In genomic region chr16:29862884-29863668, GRCh38 we compare ENCODE assay signal across 8 cellular contexts. TPM values are rescaled to one million over a fixed set of nuclear protein-coding genes. Genes with fewer than 3 reads are reported as not detected.
A peak's percentile ranks its signal among the peaks of the same experiment; 100 is the strongest.
DNase-seq lines count a peak whose midpoint lies in the region; ATAC-seq and TF ChIP-seq lines count a peak whose summit lies in the region.

TSS of gene CDIPT (minus strand) at chr16:29863226. CDS start at chr16:29862857, 369 bp downstream.

- H3K4me3 ChIP-seq in Loucy (ENCODE audit: low read length, poor library complexity, severe bottlenecking) = peak within 1 kb of the TSS; percentile 84

- no peaks in the 10 kb centered on the region for H3K9me3 ChIP-seq in Loucy (ENCODE audit: insufficient read depth, low read depth, low read length)

- TF ChIP-seq CTCF in Loucy (conservative IDR thresholded peaks at IDR 0.05; ENCODE audit: low read length) (peak; percentile 73), natural killer cell (IDR thresholded peaks at IDR 0.05) (peak; percentile 51)

- H3F3A ChIP-seq in Loucy (ENCODE audit: low read depth) = no peaks in the 10 kb centered on the region

- intact Hi-C loops in natural killer cell (cut with micrococcal nuclease) = loop anchor here (1.0 to 5.0 kb wide), 4 partner anchors 46 to 161 kb away; partner anchors contain the start of genes INO80E and PAGR1

- H3K4me1 Mint-ChIP-seq in natural killer cell = peaks cover 18 to 29% of the 10 kb centered on the region in 2 donors

- H3K9ac ChIP-seq in Loucy (ENCODE audit: low read depth, low read length, poor library complexity, severe bottlenecking) = peak within 1 kb of the TSS; percentile 78

- peak within 1 kb of the TSS; percentile 97 for H3K4me2 ChIP-seq in Loucy (ENCODE audit: low read depth, low read length, poor library complexity, severe bottlenecking)

- peak within 1 kb of the TSS; percentile 95 to 99 for H3K27ac Mint-ChIP-seq in natural killer cell

- peaks cover 6% of the 10 kb centered on the region for H4K20me1 ChIP-seq in Loucy (ENCODE audit: insufficient read depth, low read length, poor library complexity, severe bottlenecking)

- peaks cover 18% of the 10 kb centered on the region for H3K4me1 ChIP-seq in Loucy (ENCODE audit: insufficient read depth, low read length, poor library complexity, severe bottlenecking)

- no peaks in the 10 kb centered on the region for H3K9me3 Mint-ChIP-seq in natural killer cell

- no peaks in the 10 kb centered on the region; the same call in 1 of the 2 replicates for H3K36me3 ChIP-seq in Loucy (ENCODE audit: insufficient read depth, low read length)

- ATAC-seq in natural killer cell = peak; percentile 97 to 99 (median 97)

- no peaks in the 10 kb centered on the region for H3K36me3 Mint-ChIP-seq in natural killer cell

- peak within 1 kb of the TSS; percentile 91 for H3K4me3 Mint-ChIP-seq in natural killer cell

- peak within 1 kb of the TSS; percentile 92 for H2AFZ ChIP-seq in Loucy (ENCODE audit: low read length)

- DNase-seq in ELR (ENCODE audit: low read depth) = peak; percentile 98
- DNase-seq in H4 (ENCODE audit: low spot score) = peak; percentile 95
- peak; percentile 87 for DNase-seq in activated T-helper 9 cell treated with anti-CD3 and anti-CD28 coated beads, Interleukin-2, amount 50 U/mL, for 16 hours (ENCODE audit: low read depth)
- peak; percentile 98 for DNase-seq in fibroblast of peridontal ligament (ENCODE audit: extremely low read depth)
- DNase-seq in natural killer cell = peak; percentile 88
- peak; percentile 92 for DNase-seq in stimulated activated naive CD4-positive, alpha-beta T cell treated with Interleukin-2 at 50 U/mL for 16 hours (lab: John Stamatoyannopoulos, UW)

- H3K27me3 ChIP-seq in Loucy (ENCODE audit: insufficient read depth, low read length, poor library complexity, severe bottlenecking) = no peaks in the 10 kb centered on the region

- H3K27me3 Mint-ChIP-seq in natural killer cell (ENCODE audit: low read depth in 2 of 2) = peaks cover 0 to 4% of the 10 kb centered on the region in 2 donors

- peak; percentile 61 for TF ChIP-seq POLR2A in Raji (IDR thresholded peaks at IDR 0.05; ENCODE audit: insufficient read depth, low read depth, low read length)

- no peaks in the 10 kb centered on the region for H3K9me2 ChIP-seq in Loucy (replicated peaks; ENCODE audit: low read depth, low read length)

- H3K79me2 ChIP-seq in Loucy (ENCODE audit: insufficient read depth, low read length) = peaks cover 23% of the 10 kb centered on the region

RNA-seq across cellular contexts. Expression of gene CDIPT, which starts in this region (rescaled TPM):
- total RNA-seq in H4 (2014; rRNA removed; shearing (Covaris generic)) = 52.8 and 58.4 TPM in 2 replicates
- 10 to 100 TPM; 42.3 to 66.9 (median 53.0) TPM for total RNA-seq in natural killer cell

Comparison
In these comparisons a context has a peak if more than half of its experiments do, and no peak if none do; other contexts are left out.
1. Peak in every context shown above with its lines: DNase-seq, ATAC-seq and H3K4me3 ChIP-seq.